2 cellular contexts compared by ENCODE assay signal in the genomic region with DNA sequence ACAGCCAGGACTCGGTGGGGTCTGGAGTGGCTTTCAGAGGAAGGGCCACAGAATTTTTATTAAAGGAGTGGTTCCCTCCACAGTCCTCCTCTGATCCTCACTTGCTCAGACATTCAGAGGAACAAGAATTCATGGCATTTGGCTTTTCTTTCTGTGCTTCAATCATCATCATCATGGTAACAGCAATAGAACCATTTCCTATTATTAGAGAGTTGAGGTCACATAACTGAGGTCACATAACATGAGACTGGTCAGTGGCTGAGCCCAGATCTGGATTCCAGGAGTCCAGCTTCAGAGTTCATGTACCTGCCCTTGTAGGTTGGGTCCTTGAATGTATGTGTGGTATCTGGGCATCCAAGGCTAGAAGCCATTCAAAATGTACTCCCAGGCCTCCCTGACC.
TF ChIP-seq lines count a peak whose summit lies in the region.

No MANE protein-coding gene starts in this region.

TF ChIP-seq in neural cell, 6 proteins besides CTCF, POLR2A, EP300 and RAD21 (continued from another document):
- TF ChIP-seq, protein P1, sequence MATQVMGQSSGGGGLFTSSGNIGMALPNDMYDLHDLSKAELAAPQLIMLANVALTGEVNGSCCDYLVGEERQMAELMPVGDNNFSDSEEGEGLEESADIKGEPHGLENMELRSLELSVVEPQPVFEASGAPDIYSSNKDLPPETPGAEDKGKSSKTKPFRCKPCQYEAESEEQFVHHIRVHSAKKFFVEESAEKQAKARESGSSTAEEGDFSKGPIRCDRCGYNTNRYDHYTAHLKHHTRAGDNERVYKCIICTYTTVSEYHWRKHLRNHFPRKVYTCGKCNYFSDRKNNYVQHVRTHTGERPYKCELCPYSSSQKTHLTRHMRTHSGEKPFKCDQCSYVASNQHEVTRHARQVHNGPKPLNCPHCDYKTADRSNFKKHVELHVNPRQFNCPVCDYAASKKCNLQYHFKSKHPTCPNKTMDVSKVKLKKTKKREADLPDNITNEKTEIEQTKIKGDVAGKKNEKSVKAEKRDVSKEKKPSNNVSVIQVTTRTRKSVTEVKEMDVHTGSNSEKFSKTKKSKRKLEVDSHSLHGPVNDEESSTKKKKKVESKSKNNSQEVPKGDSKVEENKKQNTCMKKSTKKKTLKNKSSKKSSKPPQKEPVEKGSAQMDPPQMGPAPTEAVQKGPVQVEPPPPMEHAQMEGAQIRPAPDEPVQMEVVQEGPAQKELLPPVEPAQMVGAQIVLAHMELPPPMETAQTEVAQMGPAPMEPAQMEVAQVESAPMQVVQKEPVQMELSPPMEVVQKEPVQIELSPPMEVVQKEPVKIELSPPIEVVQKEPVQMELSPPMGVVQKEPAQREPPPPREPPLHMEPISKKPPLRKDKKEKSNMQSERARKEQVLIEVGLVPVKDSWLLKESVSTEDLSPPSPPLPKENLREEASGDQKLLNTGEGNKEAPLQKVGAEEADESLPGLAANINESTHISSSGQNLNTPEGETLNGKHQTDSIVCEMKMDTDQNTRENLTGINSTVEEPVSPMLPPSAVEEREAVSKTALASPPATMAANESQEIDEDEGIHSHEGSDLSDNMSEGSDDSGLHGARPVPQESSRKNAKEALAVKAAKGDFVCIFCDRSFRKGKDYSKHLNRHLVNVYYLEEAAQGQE (IDR thresholded peaks at IDR 0.05; ENCODE audit: borderline replicate concordance), result no peak
- TF ChIP-seq POLR2AphosphoS5 (IDR thresholded peaks at IDR 0.05), result no peak

TF ChIP-seq in GM23338, 12 proteins besides CTCF, POLR2A, EP300 and RAD21 (continued from another document):
- TF ChIP-seq NANOG (IDR thresholded peaks at IDR 0.05; ENCODE audit: borderline replicate concordance) (no peak), POLR2AphosphoS5 (IDR thresholded peaks at IDR 0.05; ENCODE audit: low read depth) (no peak), ZNF114 (CRISPR knock-in tag; IDR thresholded peaks at IDR 0.05) (no peak), JUNB (IDR thresholded peaks at IDR 0.05; ENCODE audit: unreplicated experiment) (no peak), STAT1 (IDR thresholded peaks at IDR 0.05; ENCODE audit: unreplicated experiment) (no peak), EZH2 (IDR thresholded peaks at IDR 0.05; ENCODE audit: low read depth, unreplicated experiment) (no peak), CREB1 (CRISPR knock-in tag; IDR thresholded peaks at IDR 0.05; ENCODE audit: low read depth) (no peak)
- TF ChIP-seq, protein P2, sequence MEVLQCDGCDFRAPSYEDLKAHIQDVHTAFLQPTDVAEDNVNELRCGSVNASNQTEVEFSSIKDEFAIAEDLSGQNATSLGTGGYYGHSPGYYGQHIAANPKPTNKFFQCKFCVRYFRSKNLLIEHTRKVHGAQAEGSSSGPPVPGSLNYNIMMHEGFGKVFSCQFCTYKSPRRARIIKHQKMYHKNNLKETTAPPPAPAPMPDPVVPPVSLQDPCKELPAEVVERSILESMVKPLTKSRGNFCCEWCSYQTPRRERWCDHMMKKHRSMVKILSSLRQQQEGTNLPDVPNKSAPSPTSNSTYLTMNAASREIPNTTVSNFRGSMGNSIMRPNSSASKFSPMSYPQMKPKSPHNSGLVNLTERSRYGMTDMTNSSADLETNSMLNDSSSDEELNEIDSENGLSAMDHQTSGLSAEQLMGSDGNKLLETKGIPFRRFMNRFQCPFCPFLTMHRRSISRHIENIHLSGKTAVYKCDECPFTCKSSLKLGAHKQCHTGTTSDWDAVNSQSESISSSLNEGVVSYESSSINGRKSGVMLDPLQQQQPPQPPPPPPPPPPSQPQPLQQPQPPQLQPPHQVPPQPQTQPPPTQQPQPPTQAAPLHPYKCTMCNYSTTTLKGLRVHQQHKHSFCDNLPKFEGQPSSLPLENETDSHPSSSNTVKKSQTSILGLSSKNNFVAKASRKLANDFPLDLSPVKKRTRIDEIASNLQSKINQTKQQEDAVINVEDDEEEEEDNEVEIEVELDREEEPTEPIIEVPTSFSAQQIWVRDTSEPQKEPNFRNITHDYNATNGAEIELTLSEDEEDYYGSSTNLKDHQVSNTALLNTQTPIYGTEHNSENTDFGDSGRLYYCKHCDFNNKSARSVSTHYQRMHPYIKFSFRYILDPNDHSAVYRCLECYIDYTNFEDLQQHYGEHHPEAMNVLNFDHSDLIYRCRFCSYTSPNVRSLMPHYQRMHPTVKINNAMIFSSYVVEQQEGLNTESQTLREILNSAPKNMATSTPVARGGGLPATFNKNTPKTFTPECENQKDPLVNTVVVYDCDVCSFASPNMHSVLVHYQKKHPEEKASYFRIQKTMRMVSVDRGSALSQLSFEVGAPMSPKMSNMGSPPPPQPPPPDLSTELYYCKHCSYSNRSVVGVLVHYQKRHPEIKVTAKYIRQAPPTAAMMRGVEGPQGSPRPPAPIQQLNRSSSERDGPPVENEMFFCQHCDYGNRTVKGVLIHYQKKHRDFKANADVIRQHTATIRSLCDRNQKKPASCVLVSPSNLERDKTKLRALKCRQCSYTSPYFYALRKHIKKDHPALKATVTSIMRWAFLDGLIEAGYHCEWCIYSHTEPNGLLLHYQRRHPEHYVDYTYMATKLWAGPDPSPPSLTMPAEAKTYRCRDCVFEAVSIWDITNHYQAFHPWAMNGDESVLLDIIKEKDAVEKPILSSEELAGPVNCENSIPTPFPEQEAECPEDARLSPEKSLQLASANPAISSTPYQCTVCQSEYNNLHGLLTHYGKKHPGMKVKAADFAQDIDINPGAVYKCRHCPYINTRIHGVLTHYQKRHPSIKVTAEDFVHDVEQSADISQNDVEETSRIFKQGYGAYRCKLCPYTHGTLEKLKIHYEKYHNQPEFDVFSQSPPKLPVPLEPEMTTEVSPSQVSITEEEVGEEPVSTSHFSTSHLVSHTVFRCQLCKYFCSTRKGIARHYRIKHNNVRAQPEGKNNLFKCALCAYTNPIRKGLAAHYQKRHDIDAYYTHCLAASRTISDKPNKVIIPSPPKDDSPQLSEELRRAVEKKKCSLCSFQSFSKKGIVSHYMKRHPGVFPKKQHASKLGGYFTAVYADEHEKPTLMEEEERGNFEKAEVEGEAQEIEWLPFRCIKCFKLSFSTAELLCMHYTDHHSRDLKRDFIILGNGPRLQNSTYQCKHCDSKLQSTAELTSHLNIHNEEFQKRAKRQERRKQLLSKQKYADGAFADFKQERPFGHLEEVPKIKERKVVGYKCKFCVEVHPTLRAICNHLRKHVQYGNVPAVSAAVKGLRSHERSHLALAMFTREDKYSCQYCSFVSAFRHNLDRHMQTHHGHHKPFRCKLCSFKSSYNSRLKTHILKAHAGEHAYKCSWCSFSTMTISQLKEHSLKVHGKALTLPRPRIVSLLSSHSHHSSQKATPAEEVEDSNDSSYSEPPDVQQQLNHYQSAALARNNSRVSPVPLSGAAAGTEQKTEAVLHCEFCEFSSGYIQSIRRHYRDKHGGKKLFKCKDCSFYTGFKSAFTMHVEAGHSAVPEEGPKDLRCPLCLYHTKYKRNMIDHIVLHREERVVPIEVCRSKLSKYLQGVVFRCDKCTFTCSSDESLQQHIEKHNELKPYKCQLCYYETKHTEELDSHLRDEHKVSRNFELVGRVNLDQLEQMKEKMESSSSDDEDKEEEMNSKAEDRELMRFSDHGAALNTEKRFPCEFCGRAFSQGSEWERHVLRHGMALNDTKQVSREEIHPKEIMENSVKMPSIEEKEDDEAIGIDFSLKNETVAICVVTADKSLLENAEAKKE (CRISPR knock-in tag; IDR thresholded peaks at IDR 0.05), result no peak
- TF ChIP-seq, protein P1 (IDR thresholded peaks at IDR 0.05; ENCODE audit: unreplicated experiment), result no peak
